20 cellular contexts compared by ENCODE assay signal in the genomic region with DNA sequence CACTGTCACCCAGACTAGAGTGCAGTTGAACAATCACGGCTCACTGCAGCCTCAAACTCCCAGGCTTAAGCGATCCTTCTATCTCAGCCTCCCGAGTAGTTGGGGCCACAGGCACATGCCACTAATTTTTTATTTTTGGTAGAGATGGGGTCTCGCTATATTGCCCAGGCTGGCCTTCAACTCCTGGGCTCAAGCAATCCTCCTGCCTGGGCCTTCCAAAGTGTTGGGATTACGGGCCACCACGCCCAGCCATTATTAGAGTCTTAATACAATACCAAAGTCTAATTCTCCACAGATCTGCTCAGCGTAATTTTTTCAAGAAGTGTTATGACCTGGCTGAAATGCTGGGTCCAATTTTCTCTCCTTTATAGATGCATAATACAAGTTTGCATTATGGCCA. TPM values are rescaled to one million over a fixed set of nuclear protein-coding genes. Genes with fewer than 3 reads are reported as not detected.
DNase-seq lines count a peak whose midpoint lies in the region; ATAC-seq, FAIRE-seq and TF ChIP-seq lines count a peak whose summit lies in the region.
"Had no signal": no experiment of that assay in that cellular context is flagged by ENCODE, and none has a peak within 500 bp of the region (broad histone marks: within the 10 kb centered on the region; RNA-seq: fewer than 3 reads in every experiment).

No MANE protein-coding gene starts in this region.

- no CpG with 5 or more reads among the region's 7 CpGs for WGBS in H9 (ENCODE audit: extremely low coverage, insufficient read length, low lambda C conversion rate)
- WGBS in right lobe of liver (ENCODE audit: insufficient coverage, low coverage, low lambda C conversion rate, missing lambda C conversion rate): 87% methylated on average over 7 of the region's 7 CpGs

- H3K4me1 Mint-ChIP-seq in H9 (peaks cover 45 to 46% of the 10 kb centered on the region in 2 experiments), astrocyte (ENCODE audit: low read depth, unreplicated experiment) (peaks cover 11% of the 10 kb centered on the region)

- intact Hi-C loops in right lobe of liver (cut with DNase I): no loop called here

- H3K23ac ChIP-seq in H9 (ENCODE audit: insufficient read length, low read depth, low read length): no peak overlapping the region

- H3T11ph ChIP-seq in H9 (ENCODE audit: low read length): no peak overlapping the region

- H4K8ac ChIP-seq in H9 (replicated peaks; ENCODE audit: insufficient read length, low read depth, low read length): no peak overlapping the region

- H4K20me1 ChIP-seq in BLaER1 (peaks cover 58% of the 10 kb centered on the region), H9 (ENCODE audit: control insufficient read depth, insufficient read depth, insufficient read length) (no peaks in the 10 kb centered on the region), astrocyte (ENCODE audit: insufficient read depth, low read length) (peaks cover 3% of the 10 kb centered on the region)

- H3K18ac ChIP-seq in H9 (ENCODE audit: insufficient read length, low read depth, low read length): no peak overlapping the region

- FAIRE-seq in astrocyte (lab: Jason Lieb, UNC): no peak

- TF ChIP-seq CTCF in H9 (conservative IDR thresholded peaks at IDR 0.05) (no peak), astrocyte (IDR thresholded peaks at IDR 0.05; ENCODE audit: insufficient read depth, low read depth, low read length) (no peak), right lobe of liver (IDR thresholded peaks at IDR 0.05) (no peak), brain microvascular endothelial cell (IDR thresholded peaks at IDR 0.05; ENCODE audit: low read depth, low read length, missing control alignments) (no peak)

- DNase-seq in H9 (no peak), astrocyte (ENCODE audit: low read depth) (no peak), right lobe of liver (no peak), NCI-H345 treated with DMSO at 0.1 percent for 48 hours (lab: John Stamatoyannopoulos, UW; ENCODE audit: unreplicated experiment) (no peak), DMS79 (lab: John Stamatoyannopoulos, UW) (no peak), brain microvascular endothelial cell (no peak)
- DNase-seq: activated CD8-positive, alpha-beta memory T cell treated with anti-CD3 and anti-CD28 coated beads for 24 hours; amniotic stem cell; HCEC 1CT; hippocampal formation; left cardiac atrium; mucosa of descending colon; NCI-H187; NCI-H226; nucleus accumbens; right cardiac atrium; T-cell; WERI-Rb-1 had no signal

- H3K4me3 Mint-ChIP-seq in H9: peak overlapping the region; percentile 90 to 97; a peak in 3 of 5 replicates
- peak overlapping the region; percentile 27 for H3K4me3 Mint-ChIP-seq in astrocyte (ENCODE audit: unreplicated experiment)

- H3K4ac ChIP-seq in H9 (ENCODE audit: low read depth, low read length): no peak overlapping the region

- no peak overlapping the region for H3K14ac ChIP-seq in H9 (ENCODE audit: insufficient read depth, low read length)

- H4K5ac ChIP-seq in H9 (ENCODE audit: insufficient read length, low read depth, low read length): no peak overlapping the region

- H3K23me2 ChIP-seq in H9 (ENCODE audit: insufficient read length, low read depth, low read length, poor library complexity, severe bottlenecking): peaks cover 5% of the 10 kb centered on the region

- no peak overlapping the region for H2BK120ac ChIP-seq in H9 (ENCODE audit: low read depth, low read length, poor library complexity, severe bottlenecking)

- H3K9ac ChIP-seq in BLaER1: no peak overlapping the region
- no peak overlapping the region for H3K9ac ChIP-seq in H9 (ENCODE audit: extremely low read depth, insufficient read length, low read length)
- H3K9ac ChIP-seq in astrocyte (ENCODE audit: low read length): no peak overlapping the region

- no peak for ATAC-seq in right lobe of liver
- no peak for ATAC-seq in GM19452 (IDR thresholded peaks at IDR 0.05; ENCODE audit: unreplicated experiment)
- ATAC-seq: left cardiac atrium, mucosa of descending colon, right cardiac atrium, T-cell had no signal

- H4K91ac ChIP-seq in H9 (ENCODE audit: insufficient read length, low read depth, low read length): no peak overlapping the region

- H2AFZ ChIP-seq in H9 (ENCODE audit: low read length): no peak overlapping the region
- H2AFZ ChIP-seq in astrocyte (ENCODE audit: low read depth, low read length): no peak overlapping the region

- no peaks in the 10 kb centered on the region for H3K27me3 ChIP-seq in BLaER1
- H3K27me3 ChIP-seq in H9 (ENCODE audit: insufficient read depth, low read length): peaks cover 4% of the 10 kb centered on the region; the same call in 1 of the 2 replicates
- no peaks in the 10 kb centered on the region for H3K27me3 ChIP-seq in astrocyte (ENCODE audit: insufficient read depth, low read length)
- H3K27me3 ChIP-seq in right lobe of liver: no peaks in the 10 kb centered on the region
- H3K27me3 ChIP-seq in brain microvascular endothelial cell (replicated peaks): no peaks in the 10 kb centered on the region

- peaks cover 3 to 17% (median 9%) of the 10 kb centered on the region in 3 experiments; a peak in 6 of 7 replicates for H3K36me3 Mint-ChIP-seq in H9 (ENCODE audit: insufficient read depth in 1 of 3, low read depth in 3 of 3)
- no peaks in the 10 kb centered on the region for H3K36me3 Mint-ChIP-seq in astrocyte (ENCODE audit: low read depth, unreplicated experiment)

- H3K79me2 ChIP-seq in H9 (ENCODE audit: insufficient read depth, low read length) (peaks cover 28% of the 10 kb centered on the region; the same call in 1 of the 2 replicates), astrocyte (ENCODE audit: insufficient read depth, low read length) (peaks cover 54% of the 10 kb centered on the region)

- no peak overlapping the region for H2BK5ac ChIP-seq in H9 (ENCODE audit: insufficient read length, low read length)

- H3K27ac Mint-ChIP-seq in H9: peak overlapping the region; percentile 41 to 91 (median 49); a peak in 6 of 7 replicates
- no peak overlapping the region for H3K27ac Mint-ChIP-seq in astrocyte (ENCODE audit: unreplicated experiment)
- H3K27ac Mint-ChIP-seq: T-cell had no signal

- H2BK15ac ChIP-seq in H9 (ENCODE audit: low read depth, low read length): no peak overlapping the region

- H3K9me3 ChIP-seq in BLaER1 (no peaks in the 10 kb centered on the region), H9 (ENCODE audit: control insufficient read depth, low read depth, low read length) (no peaks in the 10 kb centered on the region), astrocyte (ENCODE audit: insufficient read depth, low read depth, low read length) (no peaks in the 10 kb centered on the region), right lobe of liver (no peaks in the 10 kb centered on the region)
- H3K9me3 ChIP-seq: mucosa of descending colon had no signal

- H3K4me3 ChIP-seq in BLaER1 (no peak overlapping the region), astrocyte (ENCODE audit: insufficient read depth, low read depth, low read length) (no peak overlapping the region), right lobe of liver (peak overlapping the region in 1 of 3 donors; percentile 89), brain microvascular endothelial cell (ENCODE audit: low read depth, low read length) (no peak overlapping the region)
- H3K4me3 ChIP-seq: mucosa of descending colon had no signal

- H3K4me2 ChIP-seq in BLaER1 (peak overlapping the region; percentile 94), H9 (ENCODE audit: insufficient read depth, insufficient read length, low read length) (no peak overlapping the region), astrocyte (ENCODE audit: low read length) (no peak overlapping the region)

- H3K56ac ChIP-seq in H9 (ENCODE audit: insufficient read length, low read depth, low read length): no peak overlapping the region

- no peak overlapping the region for H2AK5ac ChIP-seq in H9 (ENCODE audit: insufficient read length, low read length)

- no peak overlapping the region for H3K27ac ChIP-seq in BLaER1
- no peak overlapping the region for H3K27ac ChIP-seq in H9 (ENCODE audit: insufficient read length, low read depth, low read length)
- H3K27ac ChIP-seq in astrocyte (ENCODE audit: low read depth, low read length): no peak overlapping the region
- peak overlapping the region in 2 of 3 donors; percentile 96 for H3K27ac ChIP-seq in right lobe of liver
- no peak overlapping the region for H3K27ac ChIP-seq in brain microvascular endothelial cell
- H3K27ac ChIP-seq: WERI-Rb-1 had no signal

- H3K9me3 Mint-ChIP-seq in H9 (no peaks in the 10 kb centered on the region), astrocyte (ENCODE audit: unreplicated experiment) (no peaks in the 10 kb centered on the region)
- H3K9me3 Mint-ChIP-seq: T-cell had no signal

- in situ Hi-C loops in brain microvascular endothelial cell (cut with HindIII; ENCODE audit: low pct_ligation_motif_present, low sequenced_read_pairs): no loop called here

- peaks cover 26% of the 10 kb centered on the region for H3K36me3 ChIP-seq in BLaER1
- no peaks in the 10 kb centered on the region for H3K36me3 ChIP-seq in astrocyte (ENCODE audit: insufficient read depth, low read length)
- peaks cover 0 to 11% (median 0%) of the 10 kb centered on the region in 4 donors for H3K36me3 ChIP-seq in right lobe of liver
- no peaks in the 10 kb centered on the region for H3K36me3 ChIP-seq in brain microvascular endothelial cell (replicated peaks)

- H3K79me1 ChIP-seq in H9 (ENCODE audit: insufficient read depth, low read depth, low read length, poor library complexity, severe bottlenecking): peaks cover 5% of the 10 kb centered on the region

- H3K4me1 ChIP-seq in BLaER1 (peaks cover 23% of the 10 kb centered on the region), H9 (ENCODE audit: insufficient read depth, low read length) (peaks cover 2% of the 10 kb centered on the region; the same call in 1 of the 2 replicates), astrocyte (ENCODE audit: insufficient read depth, low read length) (peaks cover 7% of the 10 kb centered on the region), right lobe of liver (peaks cover 0 to 54% (median 11%) of the 10 kb centered on the region in 4 donors)

- TF ChIP-seq POLR2A in right lobe of liver (IDR thresholded peaks at IDR 0.05): no peak

- H2BK12ac ChIP-seq in H9 (ENCODE audit: insufficient read length, low read depth, low read length): no peak overlapping the region

- H2BK20ac ChIP-seq in H9 (ENCODE audit: low read depth, low read length, poor library complexity, severe bottlenecking): no peak overlapping the region

- H3K27me3 Mint-ChIP-seq in H9 (ENCODE audit: low read depth) (peaks cover 20% of the 10 kb centered on the region), astrocyte (ENCODE audit: low read depth, unreplicated experiment) (peaks cover 7% of the 10 kb centered on the region)
- H3K27me3 Mint-ChIP-seq: T-cell had no signal

RNA-seq across cellular contexts. Expression of a gene that starts 3.0 kb away (rescaled TPM):
- total RNA-seq in H9 (2021): 48.2 and 55.5 TPM in 2 replicates
- total RNA-seq in astrocyte: 26.9 and 31.6 TPM in 2 replicates
- 100 to 1,000 TPM in 4 of 6 experiments, 10 to 100 TPM in 2; 56.8 to 140 (median 103) TPM for total RNA-seq in right lobe of liver

Comparison
In these comparisons a context has a peak if more than half of its experiments do, and no peak if none do; other contexts are left out.
1. H3K27ac ChIP-seq: peak in right lobe of liver (2 of 3); none in BLaER1 (single experiment), H9 (single experiment), astrocyte (single experiment) and brain microvascular endothelial cell (single experiment).